29 cellular contexts compared by ENCODE assay signal in genomic region chr11:44180107-44180506, GRCh38.
"Had no signal": no experiment of that assay in that cellular context is flagged by ENCODE, and none has a peak within 500 bp of the region (broad histone marks: within the 10 kb centered on the region; RNA-seq: fewer than 3 reads in every experiment).

No MANE protein-coding gene starts in this region.

- DNase-seq: activated CD4-positive, alpha-beta memory T cell treated with anti-CD3 and anti-CD28 coated beads, Interleukin-2, amount 10 ng/mL, durations not matched to agents 7 days and 5 days; activated CD4-positive, alpha-beta T cell treated with anti-CD3 and anti-CD28 coated beads for 1 hour; activated CD4-positive, alpha-beta T cell treated with anti-CD3 and anti-CD28 coated beads for 4 hours; activated CD4-positive, alpha-beta T cell treated with anti-CD3 and anti-CD28 coated beads, Interleukin-2, amount 10 ng/mL, durations not matched to agents 7 days and 5 days; activated CD4-positive, alpha-beta T cell treated with anti-CD3 and anti-CD28 coated beads, Interleukin-2, amount 50 U/mL, for 4 hours; activated CD8-positive, alpha-beta memory T cell treated with anti-CD3 and anti-CD28 coated beads, Interleukin-2, amount 50 U/mL, for 48 hours; activated gamma-delta T cell; activated naive CD4-positive, alpha-beta T cell; activated naive CD4-positive, alpha-beta T cell treated with anti-CD3 and anti-CD28 coated beads, Interleukin-2, amount 10 ng/mL, durations not matched to agents 7 days and 5 days; activated naive CD8-positive, alpha-beta T cell treated with anti-CD3 and anti-CD28 coated beads, Interleukin-2, amount 10 ng/mL, durations not matched to agents 7 days and 5 days; activated T-cell treated with anti-CD3 and anti-CD28 coated beads for 4 hours; activated T-cell treated with anti-CD3 and anti-CD28 coated beads, Interleukin-2, amount 50 U/mL, for 24 hours; activated T-cell treated with anti-CD3 and anti-CD28 coated beads, Interleukin-2, amount 50 U/mL, for 72 hours; central memory CD4-positive, alpha-beta T cell; cerebellar nuclear complex; colonic mucosa; effector CD8-positive, alpha-beta T cell; esophagus squamous epithelium; foreskin melanocyte; head of caudate nucleus; T-helper 2 cell had no signal

- ATAC-seq: activated naive CD4-positive, alpha-beta T cell treated with anti-CD3 and anti-CD28 coated beads, Interleukin-2, amount 50 U/mL, for 72 hours; activated T-cell treated with anti-CD3 and anti-CD28 coated beads, Interleukin-2, amount 50 U/mL, for 72 hours had no signal

- FAIRE-seq: endometrium, endothelial cell of umbilical vein had no signal

- H3K4me3 Mint-ChIP-seq: activated CD4-positive, alpha-beta memory T cell treated with anti-CD3 and anti-CD28 coated beads, Interleukin-2, amount 10 ng/mL, durations not matched to agents 7 days and 5 days; activated CD4-positive, alpha-beta T cell treated with anti-CD3 and anti-CD28 coated beads, Interleukin-2, amount 10 ng/mL, durations not matched to agents 7 days and 5 days; activated naive CD4-positive, alpha-beta T cell treated with anti-CD3 and anti-CD28 coated beads, Interleukin-2, amount 10 ng/mL, durations not matched to agents 7 days and 5 days; activated naive CD8-positive, alpha-beta T cell treated with anti-CD3 and anti-CD28 coated beads, Interleukin-2, amount 10 ng/mL, durations not matched to agents 7 days and 5 days; activated T-cell treated with anti-CD3 and anti-CD28 coated beads, Interleukin-2, amount 50 U/mL, for 24 hours; activated T-cell treated with anti-CD3 and anti-CD28 coated beads, Interleukin-2, amount 50 U/mL, for 72 hours; brain had no signal

- H3K27me3 Mint-ChIP-seq: activated CD4-positive, alpha-beta memory T cell treated with anti-CD3 and anti-CD28 coated beads, Interleukin-2, amount 10 ng/mL, durations not matched to agents 7 days and 5 days; activated CD4-positive, alpha-beta T cell treated with anti-CD3 and anti-CD28 coated beads, Interleukin-2, amount 10 ng/mL, durations not matched to agents 7 days and 5 days; activated naive CD4-positive, alpha-beta T cell treated with anti-CD3 and anti-CD28 coated beads, Interleukin-2, amount 10 ng/mL, durations not matched to agents 7 days and 5 days; activated naive CD8-positive, alpha-beta T cell treated with anti-CD3 and anti-CD28 coated beads, Interleukin-2, amount 10 ng/mL, durations not matched to agents 7 days and 5 days; activated T-cell treated with anti-CD3 and anti-CD28 coated beads, Interleukin-2, amount 50 U/mL, for 24 hours; brain had no signal

- H3K36me3 ChIP-seq: ascending aorta, breast epithelium, cardiac muscle cell, colonic mucosa, esophagus squamous epithelium had no signal

- H3K27ac ChIP-seq: ascending aorta, breast epithelium, cardiac muscle cell, colonic mucosa, epithelial cell of prostate, esophagus squamous epithelium had no signal

- H3K4me1 ChIP-seq: ascending aorta, breast epithelium, colonic mucosa, esophagus squamous epithelium had no signal

- H3K4me1 Mint-ChIP-seq: activated CD4-positive, alpha-beta T cell treated with anti-CD3 and anti-CD28 coated beads, Interleukin-2, amount 10 ng/mL, durations not matched to agents 7 days and 5 days; activated naive CD4-positive, alpha-beta T cell treated with anti-CD3 and anti-CD28 coated beads, Interleukin-2, amount 10 ng/mL, durations not matched to agents 7 days and 5 days had no signal

- H3K27me3 ChIP-seq: ascending aorta, breast epithelium, cardiac muscle cell, colonic mucosa, esophagus squamous epithelium had no signal

- H3K4me3 ChIP-seq: ascending aorta, breast epithelium, cardiac muscle cell, colonic mucosa, esophagus squamous epithelium had no signal

- H3K27ac Mint-ChIP-seq: activated CD4-positive, alpha-beta memory T cell treated with anti-CD3 and anti-CD28 coated beads, Interleukin-2, amount 10 ng/mL, durations not matched to agents 7 days and 5 days; activated CD4-positive, alpha-beta T cell treated with anti-CD3 and anti-CD28 coated beads, Interleukin-2, amount 10 ng/mL, durations not matched to agents 7 days and 5 days; activated naive CD4-positive, alpha-beta T cell treated with anti-CD3 and anti-CD28 coated beads, Interleukin-2, amount 10 ng/mL, durations not matched to agents 7 days and 5 days; activated naive CD4-positive, alpha-beta T cell treated with anti-CD3 and anti-CD28 coated beads, Interleukin-2, amount 50 U/mL, for 72 hours; activated naive CD8-positive, alpha-beta T cell treated with anti-CD3 and anti-CD28 coated beads, Interleukin-2, amount 10 ng/mL, durations not matched to agents 7 days and 5 days; activated T-cell treated with anti-CD3 and anti-CD28 coated beads, Interleukin-2, amount 50 U/mL, for 24 hours; activated T-cell treated with anti-CD3 and anti-CD28 coated beads, Interleukin-2, amount 50 U/mL, for 72 hours; brain had no signal

- H3K9me3 ChIP-seq: ascending aorta, breast epithelium, colonic mucosa, esophagus squamous epithelium had no signal

- H3K9me3 Mint-ChIP-seq: activated CD4-positive, alpha-beta memory T cell treated with anti-CD3 and anti-CD28 coated beads, Interleukin-2, amount 10 ng/mL, durations not matched to agents 7 days and 5 days; activated CD4-positive, alpha-beta T cell treated with anti-CD3 and anti-CD28 coated beads, Interleukin-2, amount 10 ng/mL, durations not matched to agents 7 days and 5 days; activated naive CD4-positive, alpha-beta T cell treated with anti-CD3 and anti-CD28 coated beads, Interleukin-2, amount 10 ng/mL, durations not matched to agents 7 days and 5 days; activated naive CD4-positive, alpha-beta T cell treated with anti-CD3 and anti-CD28 coated beads, Interleukin-2, amount 50 U/mL, for 72 hours; activated naive CD8-positive, alpha-beta T cell treated with anti-CD3 and anti-CD28 coated beads, Interleukin-2, amount 10 ng/mL, durations not matched to agents 7 days and 5 days; activated T-cell treated with anti-CD3 and anti-CD28 coated beads, Interleukin-2, amount 50 U/mL, for 24 hours; activated T-cell treated with anti-CD3 and anti-CD28 coated beads, Interleukin-2, amount 50 U/mL, for 72 hours had no signal
